Comparison of ENCODE assay signal across 18 cellular contexts in the genomic region with DNA sequence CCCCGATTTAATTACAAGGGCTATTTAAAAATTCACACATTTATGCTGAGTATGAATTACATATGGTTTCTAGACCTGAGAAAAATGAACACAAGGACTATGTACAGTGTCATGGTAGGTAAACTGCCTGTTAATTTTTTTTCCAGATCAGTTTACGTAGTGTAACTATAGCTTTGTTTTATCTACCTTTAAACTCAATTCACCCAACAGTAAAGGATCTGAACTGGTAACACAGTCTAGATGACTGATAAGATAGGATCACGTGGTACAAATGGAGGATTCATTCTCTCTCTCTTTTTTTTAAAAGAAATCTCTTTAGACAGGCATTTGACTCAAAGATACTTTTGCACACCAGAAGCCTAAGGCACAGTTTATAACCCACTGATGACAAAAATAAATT.
"Had no signal": no experiment of that assay in that cellular context is flagged by ENCODE, and none has a peak within 500 bp of the region (broad histone marks: within the 10 kb centered on the region; RNA-seq: fewer than 3 reads in every experiment).

No MANE protein-coding gene starts in this region.

- DNase-seq: KBM-7, NCI-H1048, NCI-H1105, NCI-H1436 treated with DMSO at 0.1 percent for 48 hours, NCI-H1694, NCI-H187 treated with DMSO at 0.1 percent for 48 hours, NCI-H2029 treated with DMSO at 0.1 percent for 48 hours, NCI-H2171 treated with DMSO at 0.1 percent for 48 hours, NCI-H2227 treated with DMSO at 0.1 percent for 48 hours, NCI-H524 treated with DMSO at 0.1 percent for 48 hours, NCI-H774, PC-9, Peyer's patch, T-helper 1 cell had no signal

- H3K9me3 Mint-ChIP-seq: IgD-negative memory B cell had no signal

- H3K27me3 ChIP-seq: Peyer's patch, SJCRH30 had no signal

- H3K4me3 ChIP-seq: PC-9, Peyer's patch, SJCRH30 had no signal

- H3K4me1 ChIP-seq: Peyer's patch had no signal

- H3K27ac Mint-ChIP-seq: IgD-negative memory B cell had no signal

- H3K9me3 ChIP-seq: Peyer's patch, SJCRH30 had no signal

- H3K4me2 ChIP-seq: PC-9 had no signal

- H3K36me3 ChIP-seq: Peyer's patch, SJCRH30 had no signal

- H3K27me3 Mint-ChIP-seq: IgD-negative memory B cell had no signal

- H3K27ac ChIP-seq: PC-9, Peyer's patch, SJCRH30 had no signal

- ATAC-seq: Right ventricle myocardium inferior, SK-N-SH treated with all-trans-retinoic acid at 6 μM for 48 hours had no signal

- H3K4me3 Mint-ChIP-seq: IgD-negative memory B cell had no signal
